Comparison of ENCODE assay signal across 20 cellular contexts in the genomic region with DNA sequence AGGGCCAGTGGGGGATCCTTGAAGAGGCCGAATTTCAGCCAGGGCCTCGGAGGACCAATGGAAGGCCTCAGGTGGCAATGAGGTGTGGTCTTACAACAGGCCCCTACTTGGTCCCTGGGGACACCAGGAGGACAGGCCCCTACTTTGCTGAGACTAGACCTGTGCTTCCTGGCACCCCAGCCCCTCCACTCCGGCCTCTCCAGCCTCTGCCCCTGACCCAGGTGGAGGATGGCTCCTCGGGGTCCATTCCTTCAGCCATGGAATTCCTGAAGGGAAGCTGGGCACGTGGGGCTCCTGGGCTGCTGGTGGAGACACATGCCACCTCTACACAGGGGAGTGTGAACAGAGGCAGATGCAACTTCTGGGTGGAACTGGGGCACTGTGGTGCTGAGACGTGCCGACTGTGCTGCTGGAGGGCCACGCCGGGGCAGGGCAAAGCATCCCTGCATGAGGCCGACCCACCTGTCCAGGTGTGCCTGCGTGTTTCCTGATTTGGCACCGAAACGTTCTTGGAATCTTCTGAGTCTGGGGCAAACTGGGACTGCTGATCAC. TPM values are rescaled to one million over a fixed set of nuclear protein-coding genes. Genes with fewer than 3 reads are reported as not detected.
DNase-seq lines count a peak whose midpoint lies in the region; ATAC-seq and TF ChIP-seq lines count a peak whose summit lies in the region.
"Had no signal": no experiment of that assay in that cellular context is flagged by ENCODE, and none has a peak within 500 bp of the region (broad histone marks: within the 10 kb centered on the region; RNA-seq: fewer than 3 reads in every experiment).

No MANE protein-coding gene starts in this region.

- intact Hi-C loops in left cardiac atrium (cut with DNase I) (no loop called here), heart right ventricle (cut with DNase I) (no loop called here), aorta (cut with DNase I) (no loop called here), A673 (cut with micrococcal nuclease; ENCODE audit: unreplicated experiment) (no loop called here)

- H3K27me3 ChIP-seq in heart right ventricle (peaks cover 21 to 77% (median 61%) of the 10 kb centered on the region in 7 donors), trophoblast cell (ENCODE audit: insufficient read depth, low read length) (peaks cover 4% of the 10 kb centered on the region), aorta (ENCODE audit: control insufficient read depth in 1 of 2, insufficient read depth in 2 of 2, low read length in 1 of 2) (no peaks in the 10 kb centered on the region), A673 (replicated peaks; ENCODE audit: insufficient read depth, low read depth, low read length, poor library complexity) (peaks cover 81% of the 10 kb centered on the region)

- WGBS in heart right ventricle, 2 donors, result 75 to 77% methylated on average over 13 of the region's 13 CpGs
- WGBS in trophoblast cell (ENCODE audit: extremely low coverage, insufficient coverage, insufficient read length), result no CpG with 5 or more reads among the region's 13 CpGs
- WGBS in aorta, 2 donors, result 75 to 76% methylated on average over 13 of the region's 13 CpGs

- H3K4me2 ChIP-seq in trophoblast cell (ENCODE audit: low read length), result no peak overlapping the region

- H3K4me3 ChIP-seq in heart right ventricle (no peak overlapping the region), trophoblast cell (ENCODE audit: low read depth, low read length) (no peak overlapping the region), aorta (ENCODE audit: low read length in 2 of 2) (no peak overlapping the region), A673 (ENCODE audit: low read depth, low read length, poor library complexity, severe bottlenecking) (no peak overlapping the region)
- H3K4me3 ChIP-seq: upper lobe of left lung had no signal

- CTCF ChIA-PET in A673 (lab: Charles Lee), result no interaction called here

- H4K8ac ChIP-seq in trophoblast cell (ENCODE audit: low read depth, low read length), result no peak overlapping the region

- TF ChIP-seq CTCF in heart right ventricle (IDR thresholded peaks at IDR 0.05) (no peak), A673 (conservative IDR thresholded peaks at IDR 0.05; ENCODE audit: low read depth, low read length) (no peak)

- H2BK5ac ChIP-seq in trophoblast cell (ENCODE audit: low read depth, low read length, poor library complexity), result no peak overlapping the region

- H3K79me1 ChIP-seq in trophoblast cell (ENCODE audit: low read length), result peaks cover 17% of the 10 kb centered on the region

- no peak overlapping the region for H3K4ac ChIP-seq in trophoblast cell (ENCODE audit: low read depth, low read length)

- H2BK12ac ChIP-seq in trophoblast cell (ENCODE audit: low read length), result no peak overlapping the region

- BruUV-seq in A673 (replicated peaks; lab: Mats Ljungman, UMichigan), result no TSS peak

- no peak overlapping the region for H3K27ac ChIP-seq in heart right ventricle
- peak overlapping the region; percentile 88 for H3K27ac ChIP-seq in epithelial cell of prostate
- no peak overlapping the region for H3K27ac ChIP-seq in trophoblast cell (ENCODE audit: low read depth, low read length)
- H3K27ac ChIP-seq in aorta (ENCODE audit: low read depth in 1 of 2, low read length in 2 of 2), result no peak overlapping the region
- H3K27ac ChIP-seq in A673 (ENCODE audit: low read depth, low read length, poor library complexity, severe bottlenecking), result no peak overlapping the region
- H3K27ac ChIP-seq: C4-2B, HL-60, upper lobe of left lung had no signal

- H3K14ac ChIP-seq in trophoblast cell (ENCODE audit: low read length), result no peak overlapping the region

- H3K4me1 ChIP-seq in heart right ventricle (peaks cover 0 to 19% (median 14%) of the 10 kb centered on the region in 9 donors), trophoblast cell (ENCODE audit: control insufficient read depth in 1 of 2, insufficient read depth in 2 of 2, low read length in 2 of 2) (peaks cover 27 to 30% of the 10 kb centered on the region in 2 experiments), aorta (ENCODE audit: control insufficient read depth in 1 of 2, insufficient read depth in 2 of 2, low read length in 2 of 2) (no peaks in the 10 kb centered on the region), A673 (ENCODE audit: insufficient read depth, low read length, poor library complexity, severe bottlenecking) (no peaks in the 10 kb centered on the region)

- POLR2A ChIA-PET in A673 (lab: Charles Lee; ENCODE audit: low non-redundant PET), result no interaction called here

- H4K12ac ChIP-seq in trophoblast cell (ENCODE audit: low read depth, low read length), result no peak overlapping the region

- peaks cover 0 to 22% (median 12%) of the 10 kb centered on the region in 11 donors for H3K9me3 ChIP-seq in heart right ventricle
- peaks cover 4% of the 10 kb centered on the region for H3K9me3 ChIP-seq in trophoblast cell (ENCODE audit: insufficient read depth, low read depth, low read length)
- no peaks in the 10 kb centered on the region for H3K9me3 ChIP-seq in aorta (ENCODE audit: control insufficient read depth, low read length)
- H3K9me3 ChIP-seq in A673 (ENCODE audit: low read depth, low read length, poor library complexity, severe bottlenecking), result peaks cover 12% of the 10 kb centered on the region

- no peak overlapping the region for H3K23ac ChIP-seq in trophoblast cell (ENCODE audit: low read length)

- H2AFZ ChIP-seq in trophoblast cell (ENCODE audit: insufficient read depth, low read length, poor library complexity), result no peak overlapping the region

- no peak overlapping the region for H4K91ac ChIP-seq in trophoblast cell (ENCODE audit: low read depth, low read length)

- H2BK120ac ChIP-seq in trophoblast cell (ENCODE audit: insufficient read depth, low read length, poor library complexity), result no peak overlapping the region

- peak overlapping the region; percentile 23 for H3K9ac ChIP-seq in trophoblast cell (ENCODE audit: low read length)

- no peak overlapping the region for H2AK5ac ChIP-seq in trophoblast cell (ENCODE audit: low read length)

- peaks cover 9% of the 10 kb centered on the region for H3K79me2 ChIP-seq in trophoblast cell (ENCODE audit: control insufficient read depth, insufficient read depth, low read length, poor library complexity)

- no peaks in the 10 kb centered on the region for H3K36me3 ChIP-seq in heart right ventricle
- H3K36me3 ChIP-seq in trophoblast cell (ENCODE audit: control insufficient read depth in 1 of 2, insufficient read depth in 2 of 2, low read length in 2 of 2), result no peaks in the 10 kb centered on the region
- no peaks in the 10 kb centered on the region for H3K36me3 ChIP-seq in aorta (ENCODE audit: control insufficient read depth in 1 of 2, insufficient read depth in 2 of 2, low read length in 1 of 2)
- H3K36me3 ChIP-seq in A673 (ENCODE audit: insufficient read depth, low read length, poor library complexity, severe bottlenecking), result no peaks in the 10 kb centered on the region
- H3K36me3 ChIP-seq: upper lobe of left lung had no signal

- no peak overlapping the region for H3K18ac ChIP-seq in trophoblast cell (ENCODE audit: low read length)

- no peak for ATAC-seq in left cardiac atrium
- ATAC-seq in heart right ventricle, result no peak
- peak; percentile 22 for ATAC-seq in aorta (ENCODE audit: low FRiP score)
- ATAC-seq: left lobe of liver had no signal

- DNase-seq in left cardiac atrium (peak; percentile 7), heart right ventricle (no peak), epithelial cell of prostate (ENCODE audit: low read depth, low spot score) (no peak), trophoblast cell (no peak), aorta (peak; percentile 24 to 69), NCI-H82 (lab: John Stamatoyannopoulos, UW) (no peak), SW480 (ENCODE audit: low spot score) (no peak), A673 (ENCODE audit: low spot score) (no peak)
- DNase-seq: activated CD4-positive, alpha-beta T cell treated with anti-CD3 and anti-CD28 coated beads for 48 hours; activated naive CD8-positive, alpha-beta T cell treated with anti-CD3 and anti-CD28 coated beads, Interleukin-2, amount 10 ng/mL, durations not matched to agents 7 days and 5 days; NCI-H1048; NCI-H2029 treated with DMSO at 0.1 percent for 48 hours; NCI-H226; NCI-H748 treated with DMSO at 0.1 percent for 48 hours; SIG-M5 had no signal

RNA-seq across cellular contexts. Expression of a gene that starts 18.6 kb away (rescaled TPM):
- 1 to 10 TPM; 7.6 to 8.1 TPM for total RNA-seq in left cardiac atrium
- total RNA-seq in heart right ventricle, result 10 to 100 TPM in 1 of 10 donors, 1 to 10 TPM in 9; 5.7 to 12.2 (median 6.7) TPM
- polyA plus RNA-seq in heart right ventricle, result 1 to 10 TPM; 4.1 to 5.9 TPM
- polyA plus RNA-seq in trophoblast cell (2013), result 3.4 and 3.6 TPM in 2 replicates
- 1 to 10 TPM; 4.6 to 8.3 TPM for total RNA-seq in aorta
- 1 to 10 TPM in 1 of 2 donors, under 1 TPM in 1; 0.13 to 1.9 TPM for polyA plus RNA-seq in aorta
- 11.5 and 16.0 TPM in 2 replicates for total RNA-seq in A673 (2021)

RNA-seq across cellular contexts. Expression of a gene that starts 34.3 kb away (rescaled TPM):
- 100 to 1,000 TPM in 1 of 2 donors, 10 to 100 TPM in 1; 92.0 to 168 TPM for total RNA-seq in left cardiac atrium
- total RNA-seq in heart right ventricle, result 10 to 100 TPM in 8 of 10 donors, 1 to 10 TPM in 2; 6.0 to 32.0 (median 16.3) TPM
- polyA plus RNA-seq in heart right ventricle, result 10 to 100 TPM in 1 of 2 donors, 1 to 10 TPM in 1; 2.8 to 13.8 TPM
- polyA plus RNA-seq in trophoblast cell (2013), result not detected in 2 replicates
- 1 to 10 TPM in 1 of 2 donors, under 1 TPM in 1; 0.13 to 2.2 TPM for total RNA-seq in aorta
- 1 to 10 TPM in 1 of 2 donors, under 1 TPM in 1; 0.20 to 1.6 TPM for polyA plus RNA-seq in aorta
- total RNA-seq in A673 (2021), result not detected in 2 replicates
- total RNA-seq: activated naive CD8-positive, alpha-beta T cell treated with anti-CD3 and anti-CD28 coated beads, Interleukin-2, amount 10 ng/mL, durations not matched to agents 7 days and 5 days; Daoy had no signal

Comparison
In these comparisons a context has a peak if more than half of its experiments do, and no peak if none do; other contexts are left out.
1. DNase-seq: peak in left cardiac atrium (single experiment) and aorta (2 of 2); none in heart right ventricle (0 of 2), epithelial cell of prostate (single experiment), trophoblast cell (0 of 2), NCI-H82 (single experiment), SW480 (single experiment) and A673 (single experiment).